ENCODE assay signal across 23 cellular contexts in genomic region chr1:212189352-212189738, GRCh38.
DNase-seq lines count a peak whose midpoint lies in the region; ATAC-seq and TF ChIP-seq lines count a peak whose summit lies in the region.
"Had no signal": no experiment of that assay in that cellular context is flagged by ENCODE, and none has a peak within 500 bp of the region (broad histone marks: within the 10 kb centered on the region; RNA-seq: fewer than 3 reads in every experiment).

No MANE protein-coding gene starts in this region.

- no peak for TF ChIP-seq CTCF in neural crest cell (conservative IDR thresholded peaks at IDR 0.05)

- POLR2A ChIA-PET in activated naive CD8-positive, alpha-beta T cell treated with anti-CD3 and anti-CD28 coated beads, Interleukin-2, amount 10 ng/mL, durations not matched to agents 7 days and 5 days (lab: Charles Lee): interaction anchor here (1.2 kb wide), 1 partner anchor 96 kb away, joined by 4 read pairs; the partner anchor contains the start of gene PPP2R5A

- H3K4me3 Mint-ChIP-seq in activated naive CD8-positive, alpha-beta T cell treated with anti-CD3 and anti-CD28 coated beads, Interleukin-2, amount 10 ng/mL, durations not matched to agents 7 days and 5 days: no peak overlapping the region
- H3K4me3 Mint-ChIP-seq in activated naive CD8-positive, alpha-beta T cell treated with anti-CD3 and anti-CD28 coated beads for 36 hours: no peak overlapping the region
- no peak overlapping the region for H3K4me3 Mint-ChIP-seq in neural crest cell
- H3K4me3 Mint-ChIP-seq: IgD-negative memory B cell had no signal

- no peaks in the 10 kb centered on the region for H4K20me1 ChIP-seq in BLaER1 treated with 17β-estradiol and CSF1 and Interleukin-3, amounts not matched to agents 10 nM and 100 nM

- H3K4me1 ChIP-seq in BLaER1 treated with 17β-estradiol and CSF1 and Interleukin-3, amounts not matched to agents 10 nM and 100 nM: peaks cover 38 to 43% (median 39%) of the 10 kb centered on the region in 10 experiments

- H3K36me3 Mint-ChIP-seq in activated naive CD8-positive, alpha-beta T cell treated with anti-CD3 and anti-CD28 coated beads, Interleukin-2, amount 10 ng/mL, durations not matched to agents 7 days and 5 days: peaks cover 6% of the 10 kb centered on the region
- no peaks in the 10 kb centered on the region for H3K36me3 Mint-ChIP-seq in activated naive CD8-positive, alpha-beta T cell treated with anti-CD3 and anti-CD28 coated beads for 36 hours
- no peaks in the 10 kb centered on the region for H3K36me3 Mint-ChIP-seq in neural crest cell (ENCODE audit: low read depth)

- no peak overlapping the region for H3K9ac ChIP-seq in BLaER1 treated with 17β-estradiol and CSF1 and Interleukin-3, amounts not matched to agents 10 nM and 100 nM

- no peaks in the 10 kb centered on the region for H3K27me3 ChIP-seq in BLaER1 treated with 17β-estradiol and CSF1 and Interleukin-3, amounts not matched to agents 10 nM and 100 nM

- no peak for DNase-seq in activated naive CD8-positive, alpha-beta T cell treated with anti-CD3 and anti-CD28 coated beads, Interleukin-2, amount 10 ng/mL, durations not matched to agents 7 days and 5 days
- DNase-seq in activated naive CD8-positive, alpha-beta T cell treated with anti-CD3 and anti-CD28 coated beads for 36 hours: no peak
- peak; percentile 5 for DNase-seq in dermis blood vessel endothelial cell
- no peak for DNase-seq in neural crest cell (ENCODE audit: low read depth, low spot score)
- no peak for DNase-seq in GM03348 (ENCODE audit: low spot score)
- no peak for DNase-seq in NCI-H2196 (lab: John Stamatoyannopoulos, UW; ENCODE audit: unreplicated experiment)
- DNase-seq in stimulated activated CD4-positive, alpha-beta T cell treated with anti-CD3 and anti-CD28 coated beads, Interleukin-4, amount 100 ng/mL, for 1 hour: no peak
- DNase-seq: 8988T, Calu3, DMS153, NCI-H1105, NCI-H146, NCI-H2029 treated with DMSO at 0.1 percent for 48 hours, NCI-H2171 treated with DMSO at 0.1 percent for 48 hours, NCI-H446, NCI-H526 treated with DMSO at 0.1 percent for 48 hours, OCI-M1, SHP77 had no signal

- peak overlapping the region; percentile 28 to 88 (median 72); a peak in 19 of 22 replicates for H3K4me2 ChIP-seq in BLaER1 treated with 17β-estradiol and CSF1 and Interleukin-3, amounts not matched to agents 10 nM and 100 nM

- H3K27ac Mint-ChIP-seq in activated naive CD8-positive, alpha-beta T cell treated with anti-CD3 and anti-CD28 coated beads, Interleukin-2, amount 10 ng/mL, durations not matched to agents 7 days and 5 days: peak overlapping the region; percentile 36
- no peak overlapping the region for H3K27ac Mint-ChIP-seq in activated naive CD8-positive, alpha-beta T cell treated with anti-CD3 and anti-CD28 coated beads for 36 hours
- H3K27ac Mint-ChIP-seq in neural crest cell (ENCODE audit: unreplicated experiment): peak overlapping the region; percentile 19
- H3K27ac Mint-ChIP-seq: IgD-negative memory B cell had no signal

- no peak overlapping the region for H3K4me3 ChIP-seq in BLaER1 treated with 17β-estradiol and CSF1 and Interleukin-3, amounts not matched to agents 10 nM and 100 nM

- H3K27ac ChIP-seq in BLaER1 treated with 17β-estradiol and CSF1 and Interleukin-3, amounts not matched to agents 10 nM and 100 nM: no peak overlapping the region
- H3K27ac ChIP-seq: C4-2B had no signal

- peaks cover 31% of the 10 kb centered on the region for H3K4me1 Mint-ChIP-seq in activated naive CD8-positive, alpha-beta T cell treated with anti-CD3 and anti-CD28 coated beads, Interleukin-2, amount 10 ng/mL, durations not matched to agents 7 days and 5 days
- peaks cover 16% of the 10 kb centered on the region for H3K4me1 Mint-ChIP-seq in activated naive CD8-positive, alpha-beta T cell treated with anti-CD3 and anti-CD28 coated beads for 36 hours
- no peaks in the 10 kb centered on the region for H3K4me1 Mint-ChIP-seq in neural crest cell

- no peaks in the 10 kb centered on the region for H3K9me3 Mint-ChIP-seq in activated naive CD8-positive, alpha-beta T cell treated with anti-CD3 and anti-CD28 coated beads, Interleukin-2, amount 10 ng/mL, durations not matched to agents 7 days and 5 days
- no peaks in the 10 kb centered on the region for H3K9me3 Mint-ChIP-seq in activated naive CD8-positive, alpha-beta T cell treated with anti-CD3 and anti-CD28 coated beads for 36 hours
- H3K9me3 Mint-ChIP-seq in neural crest cell: no peaks in the 10 kb centered on the region
- H3K9me3 Mint-ChIP-seq: CD8-positive, alpha-beta memory T cell had no signal

- ATAC-seq in activated naive CD8-positive, alpha-beta T cell treated with anti-CD3 and anti-CD28 coated beads, Interleukin-2, amount 10 ng/mL, durations not matched to agents 7 days and 5 days (ENCODE audit: low read depth): no peak
- ATAC-seq: HCT116 had no signal

- no peaks in the 10 kb centered on the region for H3K36me3 ChIP-seq in BLaER1 treated with 17β-estradiol and CSF1 and Interleukin-3, amounts not matched to agents 10 nM and 100 nM

- 0 out of 22 replicates have a peak, but pooled peaks cover 0 to 5% (median 0%) of the 10 kb centered on the region in 11 experiments for H3K9me3 ChIP-seq in BLaER1 treated with 17β-estradiol and CSF1 and Interleukin-3, amounts not matched to agents 10 nM and 100 nM (replicated peaks in 1 of 11)

- peaks cover 5% of the 10 kb centered on the region for H3K27me3 Mint-ChIP-seq in activated naive CD8-positive, alpha-beta T cell treated with anti-CD3 and anti-CD28 coated beads, Interleukin-2, amount 10 ng/mL, durations not matched to agents 7 days and 5 days
- no peaks in the 10 kb centered on the region for H3K27me3 Mint-ChIP-seq in activated naive CD8-positive, alpha-beta T cell treated with anti-CD3 and anti-CD28 coated beads for 36 hours
- H3K27me3 Mint-ChIP-seq in neural crest cell (ENCODE audit: low read depth): no peaks in the 10 kb centered on the region
- H3K27me3 Mint-ChIP-seq: CD8-positive, alpha-beta memory T cell had no signal
